In genomic region chr17:77429985-77430752, GRCh38 we compare ENCODE assay signal across 8 cellular contexts.
DNase-seq lines count a peak whose midpoint lies in the region; ATAC-seq, FAIRE-seq and TF ChIP-seq lines count a peak whose summit lies in the region.

No MANE protein-coding gene starts in this region.

- H3K9me3 ChIP-seq in adipocyte (ENCODE audit: control insufficient read depth, low read length) (no peaks in the 10 kb centered on the region), prostate gland (no peaks in the 10 kb centered on the region)

- 30% methylated on average over 16 of the region's 16 CpGs for WGBS in prostate gland

- H3K27me3 ChIP-seq in adipocyte (replicated peaks; ENCODE audit: control insufficient read depth, insufficient read depth, low read length) (no peaks in the 10 kb centered on the region), prostate gland (replicated peaks; ENCODE audit: insufficient read depth) (no peaks in the 10 kb centered on the region)

- FAIRE-seq in urothelium cell line (lab: Jason Lieb, UNC) = no peak

- peak overlapping the region; percentile 50 for H3K9ac ChIP-seq in adipocyte (ENCODE audit: low read length)

- ATAC-seq in GM21423 (IDR thresholded peaks at IDR 0.05; ENCODE audit: unreplicated experiment) = no peak

- intact Hi-C loops in cardiac septum (cut with DNase I) (loop anchor here (1.0 to 5.0 kb wide), 4 partner anchors 38 to 172 kb away; no protein-coding TSS in a partner anchor), prostate gland (cut with DNase I) (loop anchor here (1.0 to 10.0 kb wide), 4 partner anchors 47 to 175 kb away; no protein-coding TSS in a partner anchor)

- TF ChIP-seq CTCF in prostate gland (IDR thresholded peaks at IDR 0.05) = peak; percentile 47 to 87 (median 80)

- DNase-seq in COLO668 (lab: John Stamatoyannopoulos, UW; ENCODE audit: unreplicated experiment) (peak; percentile 39), HS-27A (ENCODE audit: low read depth) (peak; percentile 71), SW 1271 (lab: John Stamatoyannopoulos, UW) (peak; percentile 37 to 44), adipocyte (ENCODE audit: low read depth) (peak; percentile 98), cardiac septum (ENCODE audit: low spot score) (peak; percentile 94), prostate gland (ENCODE audit: low spot score) (peak; percentile 76), urothelium cell line (ENCODE audit: low spot score) (peak; percentile 74)

- H3K4me1 ChIP-seq in adipocyte (ENCODE audit: control insufficient read depth, insufficient read depth, low read length) (peaks cover 75% of the 10 kb centered on the region), prostate gland (replicated peaks) (peaks cover 12% of the 10 kb centered on the region)

- H3K27ac ChIP-seq in prostate gland = peak overlapping the region; percentile 80 to 90

- H3K36me3 ChIP-seq in adipocyte (ENCODE audit: control insufficient read depth, insufficient read depth, low read length, severe bottlenecking) = no peaks in the 10 kb centered on the region
- no peaks in the 10 kb centered on the region for H3K36me3 ChIP-seq in prostate gland

- no peak for TF ChIP-seq POLR2A in prostate gland (IDR thresholded peaks at IDR 0.05)

- H3K4me3 ChIP-seq in adipocyte (ENCODE audit: low read length) = no peak overlapping the region
- H3K4me3 ChIP-seq in prostate gland = no peak overlapping the region

Comparison
In these comparisons a context has a peak if more than half of its experiments do, and no peak if none do; other contexts are left out.
1. DNase-seq: peak in every context shown above with its lines; median percentile 98 in adipocyte; 94 in cardiac septum; 76 in prostate gland; 74 in urothelium cell line; 71 in HS-27A; 40 in SW 1271; 39 in COLO668.